2 cellular contexts compared by ENCODE assay signal in the genomic region with DNA sequence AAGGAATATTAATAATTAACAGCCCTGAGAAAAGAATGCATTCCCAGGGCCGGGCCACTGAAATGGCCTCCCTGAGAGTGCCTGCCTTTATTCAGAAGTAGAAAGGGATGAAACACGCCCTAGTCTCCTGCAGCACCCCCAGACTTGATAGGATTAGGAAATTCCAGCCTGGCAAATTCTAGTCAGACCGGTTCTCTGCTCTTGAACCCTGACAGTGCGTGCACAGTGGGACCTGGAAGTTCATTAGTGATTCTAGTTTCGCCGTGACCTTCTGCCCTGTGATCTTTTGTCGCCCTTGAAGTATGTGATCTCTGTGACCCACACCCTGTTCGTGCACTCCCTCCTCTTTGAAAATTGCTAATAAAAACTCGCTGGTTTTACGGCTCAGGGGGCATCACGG.
A peak's percentile ranks its signal among the peaks of the same experiment; 100 is the strongest.
TF ChIP-seq lines count a peak whose summit lies in the region.

No MANE protein-coding gene starts in this region.

TF ChIP-seq in HepG2, 621 proteins besides CTCF, POLR2A, EP300 and RAD21 (continues in another document):
- no peak for TF ChIP-seq ZSCAN29 (CRISPR knock-in tag; conservative IDR thresholded peaks at IDR 0.05)
- TF ChIP-seq, protein P1, sequence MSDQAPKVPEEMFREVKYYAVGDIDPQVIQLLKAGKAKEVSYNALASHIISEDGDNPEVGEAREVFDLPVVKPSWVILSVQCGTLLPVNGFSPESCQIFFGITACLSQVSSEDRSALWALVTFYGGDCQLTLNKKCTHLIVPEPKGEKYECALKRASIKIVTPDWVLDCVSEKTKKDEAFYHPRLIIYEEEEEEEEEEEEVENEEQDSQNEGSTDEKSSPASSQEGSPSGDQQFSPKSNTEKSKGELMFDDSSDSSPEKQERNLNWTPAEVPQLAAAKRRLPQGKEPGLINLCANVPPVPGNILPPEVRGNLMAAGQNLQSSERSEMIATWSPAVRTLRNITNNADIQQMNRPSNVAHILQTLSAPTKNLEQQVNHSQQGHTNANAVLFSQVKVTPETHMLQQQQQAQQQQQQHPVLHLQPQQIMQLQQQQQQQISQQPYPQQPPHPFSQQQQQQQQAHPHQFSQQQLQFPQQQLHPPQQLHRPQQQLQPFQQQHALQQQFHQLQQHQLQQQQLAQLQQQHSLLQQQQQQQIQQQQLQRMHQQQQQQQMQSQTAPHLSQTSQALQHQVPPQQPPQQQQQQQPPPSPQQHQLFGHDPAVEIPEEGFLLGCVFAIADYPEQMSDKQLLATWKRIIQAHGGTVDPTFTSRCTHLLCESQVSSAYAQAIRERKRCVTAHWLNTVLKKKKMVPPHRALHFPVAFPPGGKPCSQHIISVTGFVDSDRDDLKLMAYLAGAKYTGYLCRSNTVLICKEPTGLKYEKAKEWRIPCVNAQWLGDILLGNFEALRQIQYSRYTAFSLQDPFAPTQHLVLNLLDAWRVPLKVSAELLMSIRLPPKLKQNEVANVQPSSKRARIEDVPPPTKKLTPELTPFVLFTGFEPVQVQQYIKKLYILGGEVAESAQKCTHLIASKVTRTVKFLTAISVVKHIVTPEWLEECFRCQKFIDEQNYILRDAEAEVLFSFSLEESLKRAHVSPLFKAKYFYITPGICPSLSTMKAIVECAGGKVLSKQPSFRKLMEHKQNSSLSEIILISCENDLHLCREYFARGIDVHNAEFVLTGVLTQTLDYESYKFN (CRISPR knock-in tag; conservative IDR thresholded peaks at IDR 0.05): peak; percentile 81
- no peak for TF ChIP-seq ZFP36 (IDR thresholded peaks at IDR 0.05; ENCODE audit: borderline replicate concordance, low read depth, low read length, partially characterized antibody)
- peak; percentile 49; the same call in 1 of the 2 replicates for TF ChIP-seq ZBTB7B (CRISPR knock-in tag; IDR thresholded peaks at IDR 0.05)
- TF ChIP-seq, protein P2, sequence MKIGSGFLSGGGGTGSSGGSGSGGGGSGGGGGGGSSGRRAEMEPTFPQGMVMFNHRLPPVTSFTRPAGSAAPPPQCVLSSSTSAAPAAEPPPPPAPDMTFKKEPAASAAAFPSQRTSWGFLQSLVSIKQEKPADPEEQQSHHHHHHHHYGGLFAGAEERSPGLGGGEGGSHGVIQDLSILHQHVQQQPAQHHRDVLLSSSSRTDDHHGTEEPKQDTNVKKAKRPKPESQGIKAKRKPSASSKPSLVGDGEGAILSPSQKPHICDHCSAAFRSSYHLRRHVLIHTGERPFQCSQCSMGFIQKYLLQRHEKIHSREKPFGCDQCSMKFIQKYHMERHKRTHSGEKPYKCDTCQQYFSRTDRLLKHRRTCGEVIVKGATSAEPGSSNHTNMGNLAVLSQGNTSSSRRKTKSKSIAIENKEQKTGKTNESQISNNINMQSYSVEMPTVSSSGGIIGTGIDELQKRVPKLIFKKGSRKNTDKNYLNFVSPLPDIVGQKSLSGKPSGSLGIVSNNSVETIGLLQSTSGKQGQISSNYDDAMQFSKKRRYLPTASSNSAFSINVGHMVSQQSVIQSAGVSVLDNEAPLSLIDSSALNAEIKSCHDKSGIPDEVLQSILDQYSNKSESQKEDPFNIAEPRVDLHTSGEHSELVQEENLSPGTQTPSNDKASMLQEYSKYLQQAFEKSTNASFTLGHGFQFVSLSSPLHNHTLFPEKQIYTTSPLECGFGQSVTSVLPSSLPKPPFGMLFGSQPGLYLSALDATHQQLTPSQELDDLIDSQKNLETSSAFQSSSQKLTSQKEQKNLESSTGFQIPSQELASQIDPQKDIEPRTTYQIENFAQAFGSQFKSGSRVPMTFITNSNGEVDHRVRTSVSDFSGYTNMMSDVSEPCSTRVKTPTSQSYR (CRISPR knock-in tag; IDR thresholded peaks at IDR 0.05; ENCODE audit: borderline replicate concordance): peak; percentile 44; the same call in 1 of the 2 replicates
- no peak for TF ChIP-seq ZSCAN31 (CRISPR knock-in tag; IDR thresholded peaks at IDR 0.05; ENCODE audit: low read depth)
- TF ChIP-seq ZBTB38 (CRISPR knock-in tag; IDR thresholded peaks at IDR 0.05): no peak
- no peak for TF ChIP-seq RBAK (CRISPR knock-in tag; IDR thresholded peaks at IDR 0.05)
- TF ChIP-seq, protein P3, sequence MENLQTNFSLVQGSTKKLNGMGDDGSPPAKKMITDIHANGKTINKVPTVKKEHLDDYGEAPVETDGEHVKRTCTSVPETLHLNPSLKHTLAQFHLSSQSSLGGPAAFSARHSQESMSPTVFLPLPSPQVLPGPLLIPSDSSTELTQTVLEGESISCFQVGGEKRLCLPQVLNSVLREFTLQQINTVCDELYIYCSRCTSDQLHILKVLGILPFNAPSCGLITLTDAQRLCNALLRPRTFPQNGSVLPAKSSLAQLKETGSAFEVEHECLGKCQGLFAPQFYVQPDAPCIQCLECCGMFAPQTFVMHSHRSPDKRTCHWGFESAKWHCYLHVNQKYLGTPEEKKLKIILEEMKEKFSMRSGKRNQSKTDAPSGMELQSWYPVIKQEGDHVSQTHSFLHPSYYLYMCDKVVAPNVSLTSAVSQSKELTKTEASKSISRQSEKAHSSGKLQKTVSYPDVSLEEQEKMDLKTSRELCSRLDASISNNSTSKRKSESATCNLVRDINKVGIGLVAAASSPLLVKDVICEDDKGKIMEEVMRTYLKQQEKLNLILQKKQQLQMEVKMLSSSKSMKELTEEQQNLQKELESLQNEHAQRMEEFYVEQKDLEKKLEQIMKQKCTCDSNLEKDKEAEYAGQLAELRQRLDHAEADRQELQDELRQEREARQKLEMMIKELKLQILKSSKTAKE (CRISPR knock-in tag; IDR thresholded peaks at IDR 0.05; ENCODE audit: borderline replicate concordance): peak; percentile 63; the same call in 1 of the 2 replicates
- TF ChIP-seq TMF1 (CRISPR knock-in tag; IDR thresholded peaks at IDR 0.05; ENCODE audit: low read depth): no peak
- TF ChIP-seq SRSF1 (optimal IDR thresholded peaks at IDR 0.05; ENCODE audit: low read depth, low read length): no peak
- TF ChIP-seq NR2F2 (IDR thresholded peaks at IDR 0.05; ENCODE audit: borderline replicate concordance, low read depth): peak; percentile 95
- TF ChIP-seq, protein P4, sequence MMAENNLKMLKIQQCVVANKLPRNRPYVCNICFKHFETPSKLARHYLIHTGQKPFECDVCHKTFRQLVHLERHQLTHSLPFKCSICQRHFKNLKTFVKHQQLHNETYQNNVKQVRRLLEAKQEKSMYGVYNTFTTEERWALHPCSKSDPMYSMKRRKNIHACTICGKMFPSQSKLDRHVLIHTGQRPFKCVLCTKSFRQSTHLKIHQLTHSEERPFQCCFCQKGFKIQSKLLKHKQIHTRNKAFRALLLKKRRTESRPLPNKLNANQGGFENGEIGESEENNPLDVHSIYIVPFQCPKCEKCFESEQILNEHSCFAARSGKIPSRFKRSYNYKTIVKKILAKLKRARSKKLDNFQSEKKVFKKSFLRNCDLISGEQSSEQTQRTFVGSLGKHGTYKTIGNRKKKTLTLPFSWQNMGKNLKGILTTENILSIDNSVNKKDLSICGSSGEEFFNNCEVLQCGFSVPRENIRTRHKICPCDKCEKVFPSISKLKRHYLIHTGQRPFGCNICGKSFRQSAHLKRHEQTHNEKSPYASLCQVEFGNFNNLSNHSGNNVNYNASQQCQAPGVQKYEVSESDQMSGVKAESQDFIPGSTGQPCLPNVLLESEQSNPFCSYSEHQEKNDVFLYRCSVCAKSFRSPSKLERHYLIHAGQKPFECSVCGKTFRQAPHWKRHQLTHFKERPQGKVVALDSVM (CRISPR knock-in tag; IDR thresholded peaks at IDR 0.05): 0 out of 2 replicates have a peak, but pooled peaks have one; percentile 11
- TF ChIP-seq NCOA2 (CRISPR knock-in tag; IDR thresholded peaks at IDR 0.05): 0 out of 2 replicates have a peak, but pooled peaks have one; percentile 10
- TF ChIP-seq SRSF4 (IDR thresholded peaks at IDR 0.05; ENCODE audit: low read depth, low read length, poor library complexity, severe bottlenecking): no peak
- TF ChIP-seq ISL2 (CRISPR knock-in tag; IDR thresholded peaks at IDR 0.05): 0 out of 2 replicates have a peak, but pooled peaks have one; percentile 24
- no peak for TF ChIP-seq JUND (CRISPR knock-in tag; IDR thresholded peaks at IDR 0.05)

TF ChIP-seq in HEK293T, 16 proteins besides CTCF, POLR2A, EP300 and RAD21:
- TF ChIP-seq ARNT (IDR thresholded peaks at IDR 0.05): no peak
- TF ChIP-seq, protein P5, sequence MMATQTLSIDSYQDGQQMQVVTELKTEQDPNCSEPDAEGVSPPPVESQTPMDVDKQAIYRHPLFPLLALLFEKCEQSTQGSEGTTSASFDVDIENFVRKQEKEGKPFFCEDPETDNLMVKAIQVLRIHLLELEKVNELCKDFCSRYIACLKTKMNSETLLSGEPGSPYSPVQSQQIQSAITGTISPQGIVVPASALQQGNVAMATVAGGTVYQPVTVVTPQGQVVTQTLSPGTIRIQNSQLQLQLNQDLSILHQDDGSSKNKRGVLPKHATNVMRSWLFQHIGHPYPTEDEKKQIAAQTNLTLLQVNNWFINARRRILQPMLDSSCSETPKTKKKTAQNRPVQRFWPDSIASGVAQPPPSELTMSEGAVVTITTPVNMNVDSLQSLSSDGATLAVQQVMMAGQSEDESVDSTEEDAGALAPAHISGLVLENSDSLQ (IDR thresholded peaks at IDR 0.05): no peak
- no peak for TF ChIP-seq HDGF (IDR thresholded peaks at IDR 0.05; ENCODE audit: borderline replicate concordance)
- TF ChIP-seq ELF4 (IDR thresholded peaks at IDR 0.05): no peak
- TF ChIP-seq FOXM1 (IDR thresholded peaks at IDR 0.05; ENCODE audit: borderline replicate concordance): no peak
- TF ChIP-seq CTBP1 (IDR thresholded peaks at IDR 0.05; ENCODE audit: borderline replicate concordance): no peak
- TF ChIP-seq BHLHE40 (IDR thresholded peaks at IDR 0.05; ENCODE audit: borderline replicate concordance): no peak
- no peak for TF ChIP-seq L3MBTL2 (conservative IDR thresholded peaks at IDR 0.05)
- TF ChIP-seq NFRKB (IDR thresholded peaks at IDR 0.05): no peak
- no peak for TF ChIP-seq ZNF384 (IDR thresholded peaks at IDR 0.05)
- TF ChIP-seq LEF1 (IDR thresholded peaks at IDR 0.05; ENCODE audit: borderline replicate concordance): no peak
- no peak for TF ChIP-seq SP1 (IDR thresholded peaks at IDR 0.05)
- TF ChIP-seq FOXA1 (IDR thresholded peaks at IDR 0.05): no peak
- TF ChIP-seq SUZ12 (IDR thresholded peaks at IDR 0.05): no peak
- no peak for TF ChIP-seq TARDBP (IDR thresholded peaks at IDR 0.05)
- no peak for TF ChIP-seq FOXK2 (IDR thresholded peaks at IDR 0.05)
TF ChIP-seq in HEK293T: peak in this region for 0.
